Comparison of ENCODE assay signal across 1 cellular context in genomic region chr7:55065079-55065478, GRCh38.
A peak's percentile ranks its signal among the peaks of the same experiment; 100 is the strongest.
TF ChIP-seq lines count a peak whose summit lies in the region.

No MANE protein-coding gene starts in this region.

TF ChIP-seq in SK-N-SH, 30 proteins besides CTCF, POLR2A, EP300 and RAD21 (continued from another document):
- TF ChIP-seq REST (IDR thresholded peaks at IDR 0.05; ENCODE audit: low read depth, low read length), result peak; percentile 68
- TF ChIP-seq GATA2 (CRISPR knock-in tag; IDR thresholded peaks at IDR 0.05), result no peak
- no peak for TF ChIP-seq MXI1 (IDR thresholded peaks at IDR 0.05; ENCODE audit: low read depth, low read length)
- peak; percentile 85 for TF ChIP-seq TEAD4 (IDR thresholded peaks at IDR 0.05; ENCODE audit: borderline replicate concordance, insufficient read depth)
- no peak for TF ChIP-seq FOXJ3 (CRISPR knock-in tag; IDR thresholded peaks at IDR 0.05)
- TF ChIP-seq YY1 (IDR thresholded peaks at IDR 0.05; ENCODE audit: low read depth), result 0 out of 2 replicates have a peak, but pooled peaks have one; percentile 15
- TF ChIP-seq FOXM1 (IDR thresholded peaks at IDR 0.05; ENCODE audit: low read depth), result no peak
- TF ChIP-seq USF1 (IDR thresholded peaks at IDR 0.05; ENCODE audit: borderline replicate concordance, low read depth), result no peak
- TF ChIP-seq EZH2phosphoT487 (IDR thresholded peaks at IDR 0.05; ENCODE audit: borderline replicate concordance, low read depth), result no peak
- peak; percentile 67 for TF ChIP-seq TCF12 (IDR thresholded peaks at IDR 0.05)
- TF ChIP-seq MEF2A (IDR thresholded peaks at IDR 0.05; ENCODE audit: borderline replicate concordance, low read depth), result peak; percentile 60; the same call in 1 of the 2 replicates
- no peak; the same call in 1 of the 2 replicates for TF ChIP-seq TAF1 (IDR thresholded peaks at IDR 0.05; ENCODE audit: borderline replicate concordance, low read depth, low read length)
- peak; percentile 59; the same call in 1 of the 2 replicates for TF ChIP-seq NRF1 (IDR thresholded peaks at IDR 0.05; ENCODE audit: low read depth, low read length)
- no peak for TF ChIP-seq SMC3 (IDR thresholded peaks at IDR 0.05; ENCODE audit: low read depth, low read length)
- no peak for TF ChIP-seq GABPA (IDR thresholded peaks at IDR 0.05; ENCODE audit: low read depth)
- peak; percentile 45; the same call in 1 of the 2 replicates for TF ChIP-seq ZBTB33 (IDR thresholded peaks at IDR 0.05; ENCODE audit: borderline replicate concordance, low read depth)
- no peak for TF ChIP-seq RCOR1 (IDR thresholded peaks at IDR 0.05; ENCODE audit: low read length)
